In the genomic region with DNA sequence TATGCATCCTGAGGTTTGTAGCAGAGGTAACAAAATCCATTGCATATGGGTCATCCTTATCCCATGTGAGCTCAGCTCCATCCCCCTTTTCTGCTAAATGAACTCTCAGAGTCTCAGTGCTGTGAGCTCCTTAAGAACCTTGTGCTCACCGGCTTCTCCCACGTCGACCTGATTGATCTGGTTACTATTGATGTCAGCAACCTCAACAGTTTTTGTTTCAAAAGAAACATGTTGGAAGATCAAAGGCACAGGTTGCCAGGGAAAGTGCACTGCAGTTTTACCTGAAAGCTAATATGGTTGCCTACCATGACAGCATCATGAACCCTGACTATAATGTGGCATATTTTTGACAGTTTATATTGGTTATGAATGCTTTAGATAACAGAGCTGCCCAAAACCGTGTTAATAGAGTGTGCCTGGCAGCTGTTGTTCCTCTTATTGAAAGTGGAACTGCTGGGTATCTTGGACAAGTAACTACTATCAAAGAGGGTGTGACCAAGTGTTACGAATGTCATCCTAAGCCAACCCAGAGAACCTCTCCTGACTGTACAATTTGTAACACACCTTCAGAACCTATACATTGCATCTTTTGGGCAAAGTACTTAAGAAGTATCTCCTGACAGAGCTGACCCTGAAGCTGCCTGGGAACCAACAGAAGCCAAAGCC, we compare ENCODE assay signal across 8 cellular contexts.
DNase-seq lines count a peak whose midpoint lies in the region; ATAC-seq and TF ChIP-seq lines count a peak whose summit lies in the region.

No MANE protein-coding gene starts in this region.

- intact Hi-C loops in uterus (cut with DNase I; ENCODE audit: low total_unique reads) = no loop called here

- no peaks in the 10 kb centered on the region for H3K9me3 ChIP-seq in uterus

- TF ChIP-seq POLR2A in uterus (IDR thresholded peaks at IDR 0.05) = no peak

- H3K4me1 ChIP-seq in uterus = no peaks in the 10 kb centered on the region

- no peak overlapping the region for H3K4me3 ChIP-seq in uterus

- H3K27me3 ChIP-seq in uterus = no peaks in the 10 kb centered on the region

- no peak overlapping the region for H3K27ac ChIP-seq in uterus

- DNase-seq in activated T-cell treated with anti-CD3 and anti-CD28 coated beads for 48 hours (ENCODE audit: low read depth) = peak; percentile 13
- DNase-seq in stimulated activated CD4-positive, alpha-beta T cell treated with anti-CD3 and anti-CD28 coated beads, Interleukin-2, amount 100 ng/mL, for 48 hours = peak; percentile 23 to 29
- DNase-seq in NCI-H1930 (lab: John Stamatoyannopoulos, UW) = no peak
- DNase-seq in NCI-H446 (lab: John Stamatoyannopoulos, UW) = no peak
- no peak for DNase-seq in NCI-H1092 treated with DMSO at 0.1 percent for 48 hours (lab: John Stamatoyannopoulos, UW)
- no peak for DNase-seq in uterus

- H3K36me3 ChIP-seq in uterus = no peaks in the 10 kb centered on the region

- no peak for TF ChIP-seq CTCF in uterus (IDR thresholded peaks at IDR 0.05)

- ATAC-seq in GM19023 (IDR thresholded peaks at IDR 0.05; ENCODE audit: unreplicated experiment) (peak; percentile 44), HG03565 (IDR thresholded peaks at IDR 0.05; ENCODE audit: unreplicated experiment) (peak; percentile 35)

Comparison
In these comparisons a context has a peak if more than half of its experiments do, and no peak if none do; other contexts are left out.
1. DNase-seq: peak in activated T-cell treated with anti-CD3 and anti-CD28 coated beads for 48 hours (single experiment) and stimulated activated CD4-positive, alpha-beta T cell treated with anti-CD3 and anti-CD28 coated beads, Interleukin-2, amount 100 ng/mL, for 48 hours (2 of 2); none in NCI-H1930 (0 of 2), NCI-H446 (0 of 2), NCI-H1092 treated with DMSO at 0.1 percent for 48 hours (single experiment) and uterus (0 of 2).